ENCODE assay signal across 25 cellular contexts in genomic region chr12:44852483-44852882, GRCh38. TPM values are rescaled to one million over a fixed set of nuclear protein-coding genes. Genes with fewer than 3 reads are reported as not detected.
DNase-seq lines count a peak whose midpoint lies in the region; ATAC-seq and TF ChIP-seq lines count a peak whose summit lies in the region.
"Had no signal": no experiment of that assay in that cellular context is flagged by ENCODE, and none has a peak within 500 bp of the region (broad histone marks: within the 10 kb centered on the region; RNA-seq: fewer than 3 reads in every experiment).

No MANE protein-coding gene starts in this region.

- intact Hi-C loops in activated CD8-positive, alpha-beta T cell treated with anti-CD3 and anti-CD28 coated beads for 36 hours (cut with micrococcal nuclease) = no loop called here
- intact Hi-C loops in dorsolateral prefrontal cortex (cut with DNase I) (no loop called here), natural killer cell (cut with micrococcal nuclease) (no loop called here)

- ATAC-seq in activated T-cell treated with anti-CD3 and anti-CD28 coated beads, Interleukin-2, amount 50 U/mL, for 4 hours = no peak
- ATAC-seq in activated CD8-positive, alpha-beta T cell treated with anti-CD3 and anti-CD28 coated beads for 36 hours = no peak
- no peak for ATAC-seq in naive thymus-derived CD8-positive, alpha-beta T cell
- ATAC-seq in natural killer cell (no peak), HG03460 (IDR thresholded peaks at IDR 0.05; ENCODE audit: unreplicated experiment) (no peak)
- ATAC-seq: pancreas, PC-3, Right ventricle myocardium inferior had no signal

- POLR2A ChIA-PET in activated CD8-positive, alpha-beta T cell treated with anti-CD3 and anti-CD28 coated beads for 36 hours (lab: Charles Lee) = interaction anchor here (1.6 kb wide), 2 partner anchors 9 to 22 kb away, joined by 4 read pairs; no protein-coding TSS in a partner anchor
- POLR2A ChIA-PET in naive thymus-derived CD8-positive, alpha-beta T cell (lab: Charles Lee) = interaction anchor here (0.6 to 1.7 kb wide), 7 partner anchors 9 to 37 kb away, joined by 3 to 8 read pairs (median 4); partner anchors contain the start of gene NELL2

- H3K4me1 Mint-ChIP-seq in activated T-cell treated with anti-CD3 and anti-CD28 coated beads, Interleukin-2, amount 50 U/mL, for 4 hours (ENCODE audit: low read depth) = peaks cover 85% of the 10 kb centered on the region
- peaks cover 90% of the 10 kb centered on the region for H3K4me1 Mint-ChIP-seq in activated CD8-positive, alpha-beta T cell treated with anti-CD3 and anti-CD28 coated beads for 36 hours (ENCODE audit: low read depth)
- H3K4me1 Mint-ChIP-seq in naive thymus-derived CD8-positive, alpha-beta T cell = peaks cover 42 to 90% (median 88%) of the 10 kb centered on the region in 4 donors
- H3K4me1 Mint-ChIP-seq in natural killer cell = peaks cover 16% of the 10 kb centered on the region in 2 donors
- H3K4me1 Mint-ChIP-seq: nephron had no signal

- peaks cover 3% of the 10 kb centered on the region for H3K36me3 Mint-ChIP-seq in activated T-cell treated with anti-CD3 and anti-CD28 coated beads, Interleukin-2, amount 50 U/mL, for 4 hours (ENCODE audit: insufficient read depth)
- peaks cover 6% of the 10 kb centered on the region for H3K36me3 Mint-ChIP-seq in activated CD8-positive, alpha-beta T cell treated with anti-CD3 and anti-CD28 coated beads for 36 hours (ENCODE audit: low read depth)
- peaks cover 0 to 7% (median 4%) of the 10 kb centered on the region in 3 donors for H3K36me3 Mint-ChIP-seq in naive thymus-derived CD8-positive, alpha-beta T cell
- H3K36me3 Mint-ChIP-seq in natural killer cell = no peaks in the 10 kb centered on the region
- H3K36me3 Mint-ChIP-seq: IgD-negative memory B cell had no signal

- no peak overlapping the region for H3K4me3 ChIP-seq in dorsolateral prefrontal cortex
- H3K4me3 ChIP-seq: pancreas, right atrium auricular region, spleen, thyroid gland had no signal

- H3K27ac ChIP-seq in dorsolateral prefrontal cortex = peak overlapping the region in 24 of 59 donors; percentile 1 to 75 (median 36)
- H3K27ac ChIP-seq: C4-2B, pancreas, right atrium auricular region, spleen, thyroid gland had no signal

- CTCF ChIA-PET in activated CD8-positive, alpha-beta T cell treated with anti-CD3 and anti-CD28 coated beads for 36 hours (lab: Charles Lee) = interaction anchor here (0.7 to 1.9 kb wide), 7 partner anchors 11 to 43 kb away, joined by 3 to 5 read pairs (median 3); no protein-coding TSS in a partner anchor

- H3K27ac Mint-ChIP-seq in activated CD8-positive, alpha-beta T cell treated with anti-CD3 and anti-CD28 coated beads for 36 hours = peak overlapping the region; percentile 82
- H3K27ac Mint-ChIP-seq in naive thymus-derived CD8-positive, alpha-beta T cell = peak overlapping the region; percentile 35 to 95 (median 86)
- no peak overlapping the region for H3K27ac Mint-ChIP-seq in natural killer cell
- H3K27ac Mint-ChIP-seq: IgD-negative memory B cell, nephron had no signal

- no peak for TF ChIP-seq CTCF in activated CD8-positive, alpha-beta T cell treated with anti-CD3 and anti-CD28 coated beads for 36 hours (IDR thresholded peaks at IDR 0.05)
- TF ChIP-seq CTCF in dorsolateral prefrontal cortex (IDR thresholded peaks at IDR 0.05 in 54 of 56, conservative IDR thresholded peaks at IDR 0.05 in 2 of 56; ENCODE audit: low read depth in 1 of 56, partially characterized antibody in 56 of 56) (no peak), natural killer cell (IDR thresholded peaks at IDR 0.05) (no peak)

- DNase-seq in activated T-cell treated with anti-CD3 and anti-CD28 coated beads, Interleukin-2, amount 50 U/mL, for 4 hours = no peak
- DNase-seq in activated T-cell treated with anti-CD3 and anti-CD28 coated beads for 4 hours (no peak), Daoy (ENCODE audit: low read depth) (peak; percentile 9), dorsolateral prefrontal cortex (no peak), natural killer cell (no peak)
- peak; percentile 44 for DNase-seq in activated CD8-positive, alpha-beta T cell treated with anti-CD3 and anti-CD28 coated beads for 36 hours
- DNase-seq in naive thymus-derived CD8-positive, alpha-beta T cell = no peak
- DNase-seq: activated gamma-delta T cell treated with Interleukin-2 at 50 U/mL for 16 hours; midbrain; NCI-H1417; NCI-H2081 treated with DMSO at 0.1 percent for 48 hours; pancreas; PC-3; spleen; stimulated activated CD4-positive, alpha-beta T cell treated with anti-CD3 and anti-CD28 coated beads, Interleukin-2, amount 100 ng/mL, for 48 hours; stimulated activated naive CD4-positive, alpha-beta T cell treated with Interleukin-2 at 50 U/mL for 16 hours; thyroid gland had no signal

- no peaks in the 10 kb centered on the region for H3K9me3 Mint-ChIP-seq in activated T-cell treated with anti-CD3 and anti-CD28 coated beads, Interleukin-2, amount 50 U/mL, for 4 hours
- no peaks in the 10 kb centered on the region for H3K9me3 Mint-ChIP-seq in activated CD8-positive, alpha-beta T cell treated with anti-CD3 and anti-CD28 coated beads for 36 hours
- H3K9me3 Mint-ChIP-seq in naive thymus-derived CD8-positive, alpha-beta T cell = no peaks in the 10 kb centered on the region
- H3K9me3 Mint-ChIP-seq in natural killer cell = no peaks in the 10 kb centered on the region
- H3K9me3 Mint-ChIP-seq: central memory CD8-positive, alpha-beta T cell; IgD-negative memory B cell; nephron had no signal

- peak overlapping the region; percentile 57 for H3K4me3 Mint-ChIP-seq in activated T-cell treated with anti-CD3 and anti-CD28 coated beads, Interleukin-2, amount 50 U/mL, for 4 hours
- H3K4me3 Mint-ChIP-seq in activated CD8-positive, alpha-beta T cell treated with anti-CD3 and anti-CD28 coated beads for 36 hours = peak overlapping the region; percentile 51
- peak overlapping the region; percentile 3 to 77 (median 70) for H3K4me3 Mint-ChIP-seq in naive thymus-derived CD8-positive, alpha-beta T cell
- H3K4me3 Mint-ChIP-seq in natural killer cell = no peak overlapping the region
- H3K4me3 Mint-ChIP-seq: central memory CD8-positive, alpha-beta T cell; IgD-negative memory B cell; nephron had no signal

- no peaks in the 10 kb centered on the region for H3K27me3 ChIP-seq in dorsolateral prefrontal cortex
- H3K27me3 ChIP-seq: pancreas, right atrium auricular region, spleen, thyroid gland had no signal

- H3K27me3 Mint-ChIP-seq in activated T-cell treated with anti-CD3 and anti-CD28 coated beads, Interleukin-2, amount 50 U/mL, for 4 hours (ENCODE audit: low read depth) = no peaks in the 10 kb centered on the region
- H3K27me3 Mint-ChIP-seq in activated CD8-positive, alpha-beta T cell treated with anti-CD3 and anti-CD28 coated beads for 36 hours = no peaks in the 10 kb centered on the region
- no peaks in the 10 kb centered on the region for H3K27me3 Mint-ChIP-seq in naive thymus-derived CD8-positive, alpha-beta T cell
- peaks cover 6 to 25% of the 10 kb centered on the region in 2 donors for H3K27me3 Mint-ChIP-seq in natural killer cell (ENCODE audit: low read depth in 2 of 2)
- H3K27me3 Mint-ChIP-seq: central memory CD8-positive, alpha-beta T cell had no signal

RNA-seq across cellular contexts. Expression of gene NELL2, which starts 23.6 kb away (rescaled TPM):
- total RNA-seq in activated T-cell treated with anti-CD3 and anti-CD28 coated beads, Interleukin-2, amount 50 U/mL, for 4 hours = 10 to 100 TPM; 19.9 to 32.0 (median 22.8) TPM
- 19.9 and 28.0 TPM in 2 replicates for total RNA-seq in Daoy (2014; rRNA removed; shearing (Covaris generic))
- 100 to 1,000 TPM in 1 of 2 experiments, 10 to 100 TPM in 1; 99.7 to 106 TPM for total RNA-seq in activated CD8-positive, alpha-beta T cell treated with anti-CD3 and anti-CD28 coated beads for 36 hours
- total RNA-seq in naive thymus-derived CD8-positive, alpha-beta T cell = 100 to 1,000 TPM; 626 to 633 TPM
- polyA plus RNA-seq in naive thymus-derived CD8-positive, alpha-beta T cell = 100 to 1,000 TPM; 320 to 498 (median 397) TPM
- total RNA-seq in dorsolateral prefrontal cortex (100 to 1,000 TPM in 119 of 120 experiments, 10 to 100 TPM in 1; 95.5 to 433 (median 285) TPM), natural killer cell (10 to 100 TPM in 2 of 3 donors, 1 to 10 TPM in 1; 5.8 to 15.3 (median 14.0) TPM)
- total RNA-seq: dermis microvascular lymphatic vessel endothelial cell, Right ventricle myocardium inferior had no signal

Comparison
In these comparisons a context has a peak if more than half of its experiments do, and no peak if none do; other contexts are left out.
1. DNase-seq: peak in Daoy (single experiment) and activated CD8-positive, alpha-beta T cell treated with anti-CD3 and anti-CD28 coated beads for 36 hours (single experiment); none in activated T-cell treated with anti-CD3 and anti-CD28 coated beads, Interleukin-2, amount 50 U/mL, for 4 hours (single experiment), activated T-cell treated with anti-CD3 and anti-CD28 coated beads for 4 hours (single experiment), naive thymus-derived CD8-positive, alpha-beta T cell (0 of 10), dorsolateral prefrontal cortex (0 of 10) and natural killer cell (single experiment).
2. H3K27ac Mint-ChIP-seq: peak in activated CD8-positive, alpha-beta T cell treated with anti-CD3 and anti-CD28 coated beads for 36 hours (single experiment) and naive thymus-derived CD8-positive, alpha-beta T cell (10 of 10); none in natural killer cell (0 of 2).